ENCODE assay signal across 8 cellular contexts in genomic region chr9:22446950-22447606, GRCh38. TPM values are rescaled to one million over a fixed set of nuclear protein-coding genes. Genes with fewer than 3 reads are reported as not detected.
A peak's percentile ranks its signal among the peaks of the same experiment; 100 is the strongest.
DNase-seq lines count a peak whose midpoint lies in the region; ATAC-seq, FAIRE-seq and TF ChIP-seq lines count a peak whose summit lies in the region.

No MANE protein-coding gene starts in this region.

- CTCF ChIA-PET in GM12878 (lab: Yijun Ruan, JAX): interaction anchor here (1.2 kb wide), 1 partner anchor 140 kb away, joined by 3 read pairs; no protein-coding TSS in a partner anchor

- no peak for TF ChIP-seq RAD21 in GM12878 (IDR thresholded peaks at IDR 0.05; ENCODE audit: insufficient read depth, low read depth, low read length)

- BruUV-seq in GM12878 (replicated peaks; lab: Mats Ljungman, UMichigan): no TSS peak

- in situ Hi-C loops in GM12878 (cut with MboI): no loop called here

- no peak for FAIRE-seq in GM12878 (lab: Jason Lieb, UNC)

- H3K4me2 ChIP-seq in GM12878 (ENCODE audit: control insufficient read depth, insufficient read depth): no peak overlapping the region

- RAD21 ChIA-PET in GM12878 (lab: Charles Lee; ENCODE audit: unreplicated experiment): no interaction called here

- H3K79me2 ChIP-seq in GM12878 (ENCODE audit: control insufficient read depth, insufficient read depth, low read length): no peaks in the 10 kb centered on the region

- TF ChIP-seq CTCF in GM12878 (IDR thresholded peaks at IDR 0.05 in 2 of 3, conservative IDR thresholded peaks at IDR 0.05 in 1 of 3; ENCODE audit: control insufficient read depth in 2 of 3, extremely low read depth in 1 of 3, insufficient read depth in 1 of 3, low read depth in 3 of 3, low read length in 3 of 3) (no peak), retinal pigment epithelial cell (conservative IDR thresholded peaks at IDR 0.05; ENCODE audit: low read depth, low read length) (peak; percentile 34)

- peaks cover 0 to 1% of the 10 kb centered on the region in 2 experiments; a peak in 1 of 4 replicates for H3K27me3 ChIP-seq in GM12878 (replicated peaks in 1 of 2; ENCODE audit: control insufficient read depth in 2 of 2, insufficient read depth in 2 of 2, low read length in 1 of 2)

- TF ChIP-seq EP300 in GM12878 (IDR thresholded peaks at IDR 0.05; ENCODE audit: borderline replicate concordance in 1 of 2, control insufficient read depth in 1 of 2, low read depth in 2 of 2, low read length in 2 of 2): no peak

- no peak overlapping the region for H2AFZ ChIP-seq in GM12878 (ENCODE audit: control insufficient read depth, low read depth, low read length)

- intact Hi-C loops in GM12878 (cut with micrococcal nuclease; ENCODE audit: unreplicated experiment): no loop called here

- 8% methylated on average over 45 of the region's 70 CpGs for WGBS in GM12878 (ENCODE audit: insufficient coverage, insufficient replicate concordance, low lambda C conversion rate, missing lambda C conversion rate)

- ATAC-seq in GM18517 (IDR thresholded peaks at IDR 0.05; ENCODE audit: unreplicated experiment) (peak; percentile 58), HG03460 (IDR thresholded peaks at IDR 0.05; ENCODE audit: unreplicated experiment) (peak; percentile 83), GM12878 (peak; percentile 76)

- H3K4me1 ChIP-seq in GM12878 (ENCODE audit: control insufficient read depth, insufficient read depth, low read length): no peaks in the 10 kb centered on the region

- DNase-seq in 8988T: peak; percentile 37
- DNase-seq in OCI-M2 (lab: John Stamatoyannopoulos, UW; ENCODE audit: unreplicated experiment): peak; percentile 51
- DNase-seq in GM12878 (ENCODE audit: low read depth, low spot score): no peak
- DNase-seq in retinal pigment epithelial cell (ENCODE audit: low read depth): no peak
- no peak for DNase-seq in cerebellar nuclear complex (lab: John Stamatoyannopoulos, UW)

- TF ChIP-seq POLR2A in GM12878 (IDR thresholded peaks at IDR 0.05; ENCODE audit: low read depth, low read length): no peak

- H4K20me1 ChIP-seq in GM12878 (ENCODE audit: control insufficient read depth, insufficient read depth): no peaks in the 10 kb centered on the region

- no peak overlapping the region for H3K9ac ChIP-seq in GM12878 (ENCODE audit: control insufficient read depth, insufficient read depth, low read length)

- SMC1A ChIA-PET in GM12878 (lab: Charles Lee; ENCODE audit: uncharacterized antibody, unreplicated experiment): no interaction called here

- no peaks in the 10 kb centered on the region for H3K9me3 ChIP-seq in GM12878 (replicated peaks; ENCODE audit: control insufficient read depth, insufficient read depth, low read length)

- no peaks in the 10 kb centered on the region for H3K36me3 ChIP-seq in GM12878 (ENCODE audit: control insufficient read depth in 2 of 2, insufficient read depth in 2 of 2, low read length in 1 of 2)

- no peak overlapping the region for H3K4me3 ChIP-seq in GM12878
- H3K4me3 ChIP-seq in iPS-11a (ENCODE audit: low read depth, low read length): peak overlapping the region; percentile 80
- H3K4me3 ChIP-seq in retinal pigment epithelial cell (ENCODE audit: low read length): peak overlapping the region; percentile 77

- POLR2A ChIA-PET in GM12878 (lab: Charles Lee): no interaction called here

- no peak overlapping the region for H3K27ac ChIP-seq in GM12878 (ENCODE audit: control insufficient read depth, insufficient read depth)

TF ChIP-seq in GM12878, 131 proteins besides CTCF, POLR2A, EP300 and RAD21:
- TF ChIP-seq TCF7 (IDR thresholded peaks at IDR 0.05; ENCODE audit: borderline replicate concordance): no peak
- TF ChIP-seq SUZ12 (IDR thresholded peaks at IDR 0.05; ENCODE audit: unreplicated experiment): peak; percentile 52
- peak; percentile 49; the same call in 1 of the 2 replicates for TF ChIP-seq YY1 (IDR thresholded peaks at IDR 0.05; ENCODE audit: low read depth, low read length)

RNA-seq across cellular contexts. Expression of gene DMRTA1, which starts 0.5 kb away (rescaled TPM):
- total RNA-seq in GM12878 (2013; cell fraction: nucleolus; rRNA removed): not detected in 2 replicates
- total RNA-seq in GM12878 (2014; rRNA removed) (not detected in 2 replicates), GM12878 (2014; rRNA removed; fragmentation: Illumina TruSeq; extraction: Trizol) (not detected in 2 replicates), GM12878 (2021) (not detected in 2 replicates)
- polyA plus RNA-seq in GM12878 (2011; ENCODE audit: low read depth): not detected
- polyA plus RNA-seq in GM12878 (2011; rRNA removed) (not detected in 2 replicates), GM12878 (2014; fragmentation: Illumina TruSeq; extraction: Trizol) (not detected in 2 replicates), GM12878 (2014; fragmentation: Nextera tagmentation; extraction: Ambion mirVana) (not detected), GM12878 (2014; rRNA removed) (not detected in 2 replicates), GM12878 (2016; fragmentation: Nextera tagmentation; extraction: Ambion mirVana) (not detected)
- 0.02 TPM in 1 of 2 replicates, not detected in the other for polyA plus RNA-seq in GM12878 (2011; cell fraction: cytosol; rRNA removed)
- 0.03 TPM in 1 of 2 replicates, not detected in the other for polyA plus RNA-seq in GM12878 (2011; cell fraction: nucleus; rRNA removed)
- not detected in 2 replicates for polyA plus RNA-seq in GM12878 (2012)
- polyA minus RNA-seq in GM12878 (2011; rRNA and poly(A)+ RNA removed): 0.07 TPM in 1 of 2 replicates, not detected in the other
- polyA minus RNA-seq in GM12878 (2011; cell fraction: cytosol; rRNA and poly(A)+ RNA removed): not detected in 2 replicates
- polyA minus RNA-seq in GM12878 (2011; cell fraction: nucleus; rRNA and poly(A)+ RNA removed): not detected in 2 replicates

Comparison
In these comparisons a context has a peak if more than half of its experiments do, and no peak if none do; other contexts are left out.
1. DNase-seq: peak in 8988T (single experiment) and OCI-M2 (single experiment); none in GM12878 (single experiment), retinal pigment epithelial cell (single experiment) and cerebellar nuclear complex (0 of 2).
2. Peak in every context shown above with its lines, with median percentiles within 50 percentile points of each other: ATAC-seq.